ENCODE assay signal across 14 cellular contexts in the genomic region with DNA sequence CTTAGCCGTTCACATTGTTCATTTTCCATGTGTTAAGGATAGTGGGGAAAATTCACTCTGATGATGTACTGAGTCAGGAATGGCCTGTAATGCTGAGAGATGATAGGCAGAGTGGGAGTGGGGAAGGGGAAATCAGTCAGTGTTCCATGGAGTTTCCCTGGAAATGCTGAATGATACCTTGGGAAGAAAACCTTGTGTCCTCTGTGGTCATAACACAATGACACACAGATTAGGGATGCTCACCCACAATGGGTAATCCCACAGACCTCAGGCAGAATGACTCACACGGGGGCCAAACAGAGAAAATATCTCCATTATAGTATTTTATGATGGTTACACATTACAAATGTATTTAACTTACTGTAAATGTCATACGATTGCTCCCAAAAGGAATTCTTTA.
DNase-seq lines count a peak whose midpoint lies in the region; ATAC-seq, FAIRE-seq and TF ChIP-seq lines count a peak whose summit lies in the region.
"Had no signal": no experiment of that assay in that cellular context is flagged by ENCODE, and none has a peak within 500 bp of the region (broad histone marks: within the 10 kb centered on the region; RNA-seq: fewer than 3 reads in every experiment).

No MANE protein-coding gene starts in this region.

- POLR2A ChIA-PET in AG04450 (lab: Yijun Ruan, JAX) = no interaction called here

- no peaks in the 10 kb centered on the region for H3K27me3 ChIP-seq in AG04450 (ENCODE audit: control insufficient read depth, insufficient read depth, low read length)
- no peaks in the 10 kb centered on the region for H3K27me3 ChIP-seq in astrocyte (ENCODE audit: insufficient read depth, low read length)
- H3K27me3 ChIP-seq in dorsolateral prefrontal cortex = peaks cover 0 to 12% (median 0%) of the 10 kb centered on the region in 45 donors

- no peaks in the 10 kb centered on the region for H3K36me3 ChIP-seq in astrocyte (ENCODE audit: insufficient read depth, low read length)

- H3K4me1 ChIP-seq in astrocyte (ENCODE audit: insufficient read depth, low read length) = peaks cover 23% of the 10 kb centered on the region

- no peaks in the 10 kb centered on the region for H3K27me3 Mint-ChIP-seq in astrocyte (ENCODE audit: low read depth, unreplicated experiment)
- H3K27me3 Mint-ChIP-seq in activated naive CD4-positive, alpha-beta T cell treated with anti-CD3 and anti-CD28 coated beads for 36 hours (ENCODE audit: low read depth) = peaks cover 5% of the 10 kb centered on the region

- H3K4me1 Mint-ChIP-seq in astrocyte (ENCODE audit: low read depth, unreplicated experiment) = peaks cover 22% of the 10 kb centered on the region
- no peaks in the 10 kb centered on the region for H3K4me1 Mint-ChIP-seq in activated naive CD4-positive, alpha-beta T cell treated with anti-CD3 and anti-CD28 coated beads for 36 hours (ENCODE audit: low read depth)
- H3K4me1 Mint-ChIP-seq: activated naive CD8-positive, alpha-beta T cell treated with anti-CD3 and anti-CD28 coated beads, Interleukin-2, amount 10 ng/mL, durations not matched to agents 7 days and 5 days; B cell; memory B cell had no signal

- peak; percentile 69 for DNase-seq in AG04450 (ENCODE audit: low read depth, low spot score)
- peak; percentile 96 for DNase-seq in HT1080 (ENCODE audit: low read depth)
- peak; percentile 99 for DNase-seq in astrocyte (ENCODE audit: low read depth)
- DNase-seq in glomerular visceral epithelial cell (ENCODE audit: extremely low spot score) = peak; percentile 97
- DNase-seq in NCI-H345 (lab: John Stamatoyannopoulos, UW) = no peak
- DNase-seq in activated naive CD4-positive, alpha-beta T cell treated with anti-CD3 and anti-CD28 coated beads for 36 hours = no peak
- DNase-seq in dorsolateral prefrontal cortex = no peak
- DNase-seq: activated naive CD8-positive, alpha-beta T cell treated with anti-CD3 and anti-CD28 coated beads, Interleukin-2, amount 10 ng/mL, durations not matched to agents 7 days and 5 days; NCI-H510A; posterior cingulate gyrus; RPMI8226 had no signal

- H3K27ac Mint-ChIP-seq in astrocyte (ENCODE audit: unreplicated experiment) = peak overlapping the region; percentile 97
- no peak overlapping the region for H3K27ac Mint-ChIP-seq in activated naive CD4-positive, alpha-beta T cell treated with anti-CD3 and anti-CD28 coated beads for 36 hours
- H3K27ac Mint-ChIP-seq: activated naive CD8-positive, alpha-beta T cell treated with anti-CD3 and anti-CD28 coated beads, Interleukin-2, amount 10 ng/mL, durations not matched to agents 7 days and 5 days; B cell; memory B cell had no signal

- no peaks in the 10 kb centered on the region for H3K9me3 ChIP-seq in AG04450 (ENCODE audit: control insufficient read depth, insufficient read depth, low read length)
- no peaks in the 10 kb centered on the region for H3K9me3 ChIP-seq in astrocyte (ENCODE audit: insufficient read depth, low read depth, low read length)

- H4K20me1 ChIP-seq in astrocyte (ENCODE audit: insufficient read depth, low read length) = no peaks in the 10 kb centered on the region

- CTCF ChIA-PET in AG04450 (lab: Charles Lee) = no interaction called here
- CTCF ChIA-PET in activated naive CD4-positive, alpha-beta T cell treated with anti-CD3 and anti-CD28 coated beads for 36 hours (lab: Charles Lee) = interaction anchor here (1.1 kb wide), 1 partner anchor 9 kb away, joined by 3 read pairs; no protein-coding TSS in a partner anchor

- ATAC-seq in GM21786 (IDR thresholded peaks at IDR 0.05; ENCODE audit: unreplicated experiment) = no peak

- H3K36me3 Mint-ChIP-seq in astrocyte (ENCODE audit: low read depth, unreplicated experiment) = no peaks in the 10 kb centered on the region
- no peaks in the 10 kb centered on the region for H3K36me3 Mint-ChIP-seq in activated naive CD4-positive, alpha-beta T cell treated with anti-CD3 and anti-CD28 coated beads for 36 hours (ENCODE audit: low read depth)
- H3K36me3 Mint-ChIP-seq: activated naive CD8-positive, alpha-beta T cell treated with anti-CD3 and anti-CD28 coated beads, Interleukin-2, amount 10 ng/mL, durations not matched to agents 7 days and 5 days; memory B cell had no signal

- intact Hi-C loops in activated naive CD4-positive, alpha-beta T cell treated with anti-CD3 and anti-CD28 coated beads for 36 hours (cut with micrococcal nuclease) = no loop called here
- intact Hi-C loops in dorsolateral prefrontal cortex (cut with DNase I) = no loop called here

- TF ChIP-seq CTCF in AG04450 (IDR thresholded peaks at IDR 0.05; ENCODE audit: low read depth, low read length) (no peak), astrocyte (IDR thresholded peaks at IDR 0.05; ENCODE audit: insufficient read depth, low read depth, low read length) (no peak), dorsolateral prefrontal cortex (IDR thresholded peaks at IDR 0.05 in 54 of 56, conservative IDR thresholded peaks at IDR 0.05 in 2 of 56; ENCODE audit: low read depth in 1 of 56, partially characterized antibody in 56 of 56) (no peak)

- H3K9ac ChIP-seq in astrocyte (ENCODE audit: low read length) = peak overlapping the region; percentile 75

- H3K79me2 ChIP-seq in astrocyte (ENCODE audit: insufficient read depth, low read length) = no peaks in the 10 kb centered on the region

- peak; percentile 100 for FAIRE-seq in astrocyte (lab: Jason Lieb, UNC)

- no peak overlapping the region for H3K4me3 Mint-ChIP-seq in astrocyte (ENCODE audit: unreplicated experiment)
- H3K4me3 Mint-ChIP-seq in activated naive CD4-positive, alpha-beta T cell treated with anti-CD3 and anti-CD28 coated beads for 36 hours = no peak overlapping the region
- H3K4me3 Mint-ChIP-seq: activated naive CD8-positive, alpha-beta T cell treated with anti-CD3 and anti-CD28 coated beads, Interleukin-2, amount 10 ng/mL, durations not matched to agents 7 days and 5 days; B cell; memory B cell had no signal

- peak overlapping the region; percentile 47 for H3K27ac ChIP-seq in AG04450 (ENCODE audit: low read depth, low read length)
- peak overlapping the region; percentile 84 for H3K27ac ChIP-seq in astrocyte (ENCODE audit: low read depth, low read length)
- no peak overlapping the region for H3K27ac ChIP-seq in dorsolateral prefrontal cortex

- peak overlapping the region; percentile 1 for H2AFZ ChIP-seq in astrocyte (ENCODE audit: low read depth, low read length)

- H3K9me3 Mint-ChIP-seq in astrocyte (ENCODE audit: unreplicated experiment) = peaks cover 7% of the 10 kb centered on the region
- H3K9me3 Mint-ChIP-seq in activated naive CD4-positive, alpha-beta T cell treated with anti-CD3 and anti-CD28 coated beads for 36 hours = no peaks in the 10 kb centered on the region
- H3K9me3 Mint-ChIP-seq: activated naive CD8-positive, alpha-beta T cell treated with anti-CD3 and anti-CD28 coated beads, Interleukin-2, amount 10 ng/mL, durations not matched to agents 7 days and 5 days had no signal

- no peak overlapping the region for H3K4me3 ChIP-seq in AG04450 (ENCODE audit: low read depth, low read length)
- no peak overlapping the region for H3K4me3 ChIP-seq in astrocyte (ENCODE audit: insufficient read depth, low read depth, low read length)
- H3K4me3 ChIP-seq in dorsolateral prefrontal cortex = no peak overlapping the region

- H3K4me2 ChIP-seq in astrocyte (ENCODE audit: low read length) = peak overlapping the region; percentile 50

Comparison
In these comparisons a context has a peak if more than half of its experiments do, and no peak if none do; other contexts are left out.
1. DNase-seq: peak in AG04450 (single experiment), HT1080 (single experiment), astrocyte (single experiment) and glomerular visceral epithelial cell (single experiment); none in NCI-H345 (single experiment), activated naive CD4-positive, alpha-beta T cell treated with anti-CD3 and anti-CD28 coated beads for 36 hours (single experiment) and dorsolateral prefrontal cortex (0 of 10).
2. H3K27ac ChIP-seq: peak in AG04450 (single experiment) and astrocyte (single experiment); none in dorsolateral prefrontal cortex (0 of 59).